In the genomic region with DNA sequence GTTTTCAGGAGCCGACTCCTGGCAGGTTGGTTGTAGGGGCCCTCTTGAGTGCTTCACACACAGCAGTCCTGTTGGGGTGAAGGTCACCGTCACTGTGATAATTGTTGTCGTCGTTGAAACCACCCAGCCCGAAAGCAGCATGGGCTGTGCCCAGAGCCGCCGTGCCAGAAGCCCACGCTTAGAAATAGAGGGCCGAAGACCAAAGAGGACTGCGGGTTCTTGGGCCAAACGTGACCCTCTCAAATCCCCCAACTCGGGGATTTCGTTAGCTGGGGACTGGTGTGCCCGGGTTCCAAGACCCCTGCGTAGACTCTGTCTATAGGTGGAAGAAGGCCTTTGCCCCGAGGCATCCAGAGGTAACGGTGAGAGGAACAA, we compare ENCODE assay signal across 10 cellular contexts. TPM values are rescaled to one million over a fixed set of nuclear protein-coding genes. Genes with fewer than 3 reads are reported as not detected.
DNase-seq lines count a peak whose midpoint lies in the region; ATAC-seq and TF ChIP-seq lines count a peak whose summit lies in the region.
"Had no signal": no experiment of that assay in that cellular context is flagged by ENCODE, and none has a peak within 500 bp of the region (broad histone marks: within the 10 kb centered on the region; RNA-seq: fewer than 3 reads in every experiment).

No MANE protein-coding gene starts in this region.

- no peak overlapping the region for H3K27ac ChIP-seq in HCT116 (ENCODE audit: low read depth, low read length)
- H3K27ac ChIP-seq in smooth muscle cell (ENCODE audit: low read depth) = no peak overlapping the region

- H3K27me3 Mint-ChIP-seq in activated CD8-positive, alpha-beta T cell treated with anti-CD3 and anti-CD28 coated beads, Interleukin-2, amount 10 ng/mL, durations not matched to agents 7 days and 5 days (ENCODE audit: low read depth) = peaks cover 6% of the 10 kb centered on the region
- H3K27me3 Mint-ChIP-seq in immature natural killer cell (ENCODE audit: low read depth in 3 of 3) = peaks cover 2 to 5% (median 4%) of the 10 kb centered on the region in 3 donors

- TF ChIP-seq CTCF in HCT116 (IDR thresholded peaks at IDR 0.05 in 2 of 3, conservative IDR thresholded peaks at IDR 0.05 in 1 of 3; ENCODE audit: borderline replicate concordance in 1 of 3, insufficient read depth in 1 of 3, low read depth in 2 of 3, low read length in 2 of 3) = no peak
- TF ChIP-seq CTCF in smooth muscle cell (IDR thresholded peaks at IDR 0.05; ENCODE audit: borderline replicate concordance, insufficient read depth, poor library complexity, severe bottlenecking) = no peak

- H2AFZ ChIP-seq in HCT116 (ENCODE audit: low read depth, low read length, poor library complexity, severe bottlenecking) (peak overlapping the region; percentile 100), smooth muscle cell (ENCODE audit: low read depth) (peak overlapping the region; percentile 99)

- H3K79me2 ChIP-seq in HCT116 (ENCODE audit: insufficient read depth, low read length) (no peaks in the 10 kb centered on the region), smooth muscle cell (ENCODE audit: low read depth) (no peaks in the 10 kb centered on the region)

- TF ChIP-seq POLR2A in HCT116 (IDR thresholded peaks at IDR 0.05; ENCODE audit: borderline replicate concordance, extremely low read depth, insufficient read depth, insufficient read length) = no peak

- DNase-seq in HCT116 (ENCODE audit: low read depth, low spot score) = no peak
- DNase-seq in activated CD8-positive, alpha-beta T cell treated with anti-CD3 and anti-CD28 coated beads, Interleukin-2, amount 10 ng/mL, durations not matched to agents 7 days and 5 days = no peak
- no peak for DNase-seq in immature natural killer cell
- DNase-seq in smooth muscle cell (lab: John Stamatoyannopoulos, UW; ENCODE audit: unreplicated experiment) = no peak
- no peak for DNase-seq in NCI-H748 treated with DMSO at 0.1 percent for 48 hours (lab: John Stamatoyannopoulos, UW)
- DNase-seq in activated CD4-positive, alpha-beta T cell treated with anti-CD3 and anti-CD28 coated beads for 1 hour = no peak

- no peaks in the 10 kb centered on the region for H3K9me3 ChIP-seq in HCT116 (ENCODE audit: control insufficient read depth in 1 of 2, insufficient read depth in 1 of 2, low read depth in 1 of 2, low read length in 2 of 2)
- H3K9me3 ChIP-seq in smooth muscle cell (replicated peaks; ENCODE audit: low read depth) = no peaks in the 10 kb centered on the region

- H3K4me1 Mint-ChIP-seq in activated CD8-positive, alpha-beta T cell treated with anti-CD3 and anti-CD28 coated beads, Interleukin-2, amount 10 ng/mL, durations not matched to agents 7 days and 5 days (ENCODE audit: low read depth) = peaks cover 9% of the 10 kb centered on the region
- H3K4me1 Mint-ChIP-seq in immature natural killer cell = peaks cover 12 to 20% of the 10 kb centered on the region in 2 donors

- H3F3A ChIP-seq in smooth muscle cell (ENCODE audit: low read depth) = peaks cover 6% of the 10 kb centered on the region

- H3K27ac Mint-ChIP-seq in activated CD8-positive, alpha-beta T cell treated with anti-CD3 and anti-CD28 coated beads, Interleukin-2, amount 10 ng/mL, durations not matched to agents 7 days and 5 days = no peak overlapping the region
- H3K27ac Mint-ChIP-seq in immature natural killer cell = peak overlapping the region in 3 of 6 donors; percentile 85 to 91 (median 86)

- peak overlapping the region; percentile 83 for H3K4me3 Mint-ChIP-seq in activated CD8-positive, alpha-beta T cell treated with anti-CD3 and anti-CD28 coated beads, Interleukin-2, amount 10 ng/mL, durations not matched to agents 7 days and 5 days
- H3K4me3 Mint-ChIP-seq in immature natural killer cell = peak overlapping the region; percentile 88 to 96 (median 95)

- ATAC-seq in HCT116 = no peak
- ATAC-seq in activated CD8-positive, alpha-beta T cell treated with anti-CD3 and anti-CD28 coated beads, Interleukin-2, amount 10 ng/mL, durations not matched to agents 7 days and 5 days = no peak
- no peak for ATAC-seq in GM21515 (IDR thresholded peaks at IDR 0.05; ENCODE audit: unreplicated experiment)
- ATAC-seq in HG03354 (IDR thresholded peaks at IDR 0.05; ENCODE audit: poor library complexity, severe bottlenecking, unreplicated experiment) = no peak

- H4K20me1 ChIP-seq in HCT116 (ENCODE audit: insufficient read depth) (no peaks in the 10 kb centered on the region), smooth muscle cell (ENCODE audit: low read depth) (no peaks in the 10 kb centered on the region)

- peak overlapping the region; percentile 58 to 72 for H3K4me3 ChIP-seq in HCT116 (replicated peaks in 1 of 2; ENCODE audit: low read depth in 1 of 2, low read length in 2 of 2)
- H3K4me3 ChIP-seq in smooth muscle cell = peak overlapping the region; percentile 65

- TF ChIP-seq RAD21 in HCT116 (IDR thresholded peaks at IDR 0.05; ENCODE audit: low read depth) = no peak

- no peaks in the 10 kb centered on the region for H3K36me3 Mint-ChIP-seq in activated CD8-positive, alpha-beta T cell treated with anti-CD3 and anti-CD28 coated beads, Interleukin-2, amount 10 ng/mL, durations not matched to agents 7 days and 5 days (ENCODE audit: low read depth)
- no peaks in the 10 kb centered on the region for H3K36me3 Mint-ChIP-seq in immature natural killer cell

- intact Hi-C loops in HCT116 (cut with micrococcal nuclease) = no loop called here

- H3K4me1 ChIP-seq in HCT116 (ENCODE audit: control insufficient read depth in 1 of 2, insufficient read depth in 2 of 2, low read length in 2 of 2) (peaks cover 0 to 19% of the 10 kb centered on the region in 2 experiments; a peak in 1 of 4 replicates), smooth muscle cell (ENCODE audit: low read depth) (no peaks in the 10 kb centered on the region)

- H3K9ac ChIP-seq in HCT116 (ENCODE audit: low read length) = no peak overlapping the region
- H3K9ac ChIP-seq in smooth muscle cell (ENCODE audit: low read depth) = no peak overlapping the region

- POLR2A ChIA-PET in HCT116 (lab: Charles Lee) = no interaction called here
- POLR2A ChIA-PET in activated CD8-positive, alpha-beta T cell treated with anti-CD3 and anti-CD28 coated beads, Interleukin-2, amount 10 ng/mL, durations not matched to agents 7 days and 5 days (lab: Charles Lee) = interaction anchor here (2.1 kb wide), 1 partner anchor 253 kb away, joined by 14 read pairs; the partner anchor contains the start of genes ASB7 and LINS1

- CTCF ChIA-PET in HCT116 (lab: Charles Lee) = interaction anchor here (0.7 to 4.3 kb wide), 11 partner anchors 10 to 1077 kb away, joined by 3 to 40 read pairs (median 7); partner anchors contain the start of genes ASB7 and LINS1
- CTCF ChIA-PET in activated CD8-positive, alpha-beta T cell treated with anti-CD3 and anti-CD28 coated beads, Interleukin-2, amount 10 ng/mL, durations not matched to agents 7 days and 5 days (lab: Charles Lee) = interaction anchor here (0.7 to 7.7 kb wide), 51 partner anchors 10 to 670 kb away, joined by 3 to 148 read pairs (median 7); partner anchors contain the start of genes ADAMTS17, ASB7, CERS3 and LINS1

- no peaks in the 10 kb centered on the region for H3K9me3 Mint-ChIP-seq in activated CD8-positive, alpha-beta T cell treated with anti-CD3 and anti-CD28 coated beads, Interleukin-2, amount 10 ng/mL, durations not matched to agents 7 days and 5 days (ENCODE audit: insufficient read depth)
- no peaks in the 10 kb centered on the region for H3K9me3 Mint-ChIP-seq in immature natural killer cell

- H3K4me2 ChIP-seq in HCT116 (ENCODE audit: low read length) (peak overlapping the region; percentile 99), smooth muscle cell (peak overlapping the region; percentile 92)

- H3K27me3 ChIP-seq in HCT116 (ENCODE audit: insufficient read depth, low read length) (no peaks in the 10 kb centered on the region), smooth muscle cell (ENCODE audit: low read depth) (peaks cover 3% of the 10 kb centered on the region)

- H3K36me3 ChIP-seq in HCT116 (ENCODE audit: control insufficient read depth in 1 of 2, insufficient read depth in 2 of 2, low read length in 2 of 2) (no peaks in the 10 kb centered on the region), smooth muscle cell (ENCODE audit: low read depth) (no peaks in the 10 kb centered on the region)
- H3K36me3 ChIP-seq: WERI-Rb-1 had no signal

- BruUV-seq in HCT116 (replicated peaks; lab: Mats Ljungman, UMichigan) = no TSS peak

- 64% methylated on average over 17 of the region's 17 CpGs for WGBS in smooth muscle cell (ENCODE audit: low lambda C conversion rate)

- no peaks in the 10 kb centered on the region for H3K9me2 ChIP-seq in HCT116 (ENCODE audit: insufficient read depth)

- RAD21 ChIA-PET in HCT116 (lab: Charles Lee; ENCODE audit: low non-redundant PET in 1 of 2, low total read pairs in 2 of 2, uncharacterized antibody in 2 of 2, unreplicated experiment in 2 of 2) = no interaction called here

TF ChIP-seq in HCT116, 20 proteins besides CTCF, POLR2A, EP300 and RAD21 (continues in another document):
- TF ChIP-seq CEBPB (IDR thresholded peaks at IDR 0.05; ENCODE audit: low read depth) (no peak), JUND (IDR thresholded peaks at IDR 0.05) (no peak), MAX (IDR thresholded peaks at IDR 0.05) (no peak), SP1 (IDR thresholded peaks at IDR 0.05; ENCODE audit: low read depth) (no peak), ZFX (IDR thresholded peaks at IDR 0.05) (no peak), TCF7L2 (IDR thresholded peaks at IDR 0.05; ENCODE audit: borderline replicate concordance, extremely low read depth, insufficient read depth, insufficient read length) (no peak), ZNF274 (IDR thresholded peaks at IDR 0.05; ENCODE audit: low read depth, low read length) (no peak), CBX3 (IDR thresholded peaks at IDR 0.05; ENCODE audit: low read depth) (no peak), EZH2 (IDR thresholded peaks at IDR 0.05) (no peak), SRF (IDR thresholded peaks at IDR 0.05; ENCODE audit: low read depth) (no peak), FOSL1 (IDR thresholded peaks at IDR 0.05; ENCODE audit: low read depth) (no peak), EZH2phosphoT487 (IDR thresholded peaks at IDR 0.05; ENCODE audit: borderline replicate concordance) (no peak)

RNA-seq across cellular contexts. Expression of gene ADAMTS17, which starts 7.5 kb away (rescaled TPM):
- total RNA-seq in HCT116 (2021; ENCODE audit: unreplicated experiment) (4.2 TPM), smooth muscle cell (0.63 and 5.7 TPM in 2 replicates)
- 1.6 and 1.7 TPM in 2 replicates for polyA plus RNA-seq in HCT116 (2012)
- 1 to 10 TPM; 5.1 to 6.0 TPM for total RNA-seq in activated CD8-positive, alpha-beta T cell treated with anti-CD3 and anti-CD28 coated beads, Interleukin-2, amount 10 ng/mL, durations not matched to agents 7 days and 5 days
- polyA plus RNA-seq in immature natural killer cell (under 1 TPM in 2 of 3 donors, not detected in 1; 0.27 to 0.53 TPM), smooth muscle cell (3.1 and 4.5 TPM in 2 replicates)
- total RNA-seq: glomerular endothelial cell had no signal
